ENCODE assay signal across 10 cellular contexts in the genomic region with DNA sequence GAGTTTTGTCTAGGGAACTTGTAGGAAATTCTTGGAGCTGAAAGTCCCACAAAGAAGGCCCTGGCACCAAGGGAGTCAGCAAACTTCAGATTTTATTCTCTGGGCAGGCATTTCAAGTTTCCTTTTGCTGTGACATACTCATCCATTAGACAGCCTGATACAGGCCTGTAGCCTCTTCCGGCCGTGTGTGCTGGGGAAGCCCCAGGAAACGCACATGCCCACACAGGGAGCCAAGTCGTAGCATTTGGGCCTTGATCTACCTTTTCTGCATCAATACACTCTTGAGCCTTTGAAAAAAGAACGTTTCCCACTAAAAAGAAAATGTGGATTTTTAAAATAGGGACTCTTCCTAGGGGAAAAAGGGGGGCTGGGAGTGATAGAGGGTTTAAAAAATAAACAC. TPM values are rescaled to one million over a fixed set of nuclear protein-coding genes. Genes with fewer than 3 reads are reported as not detected.
DNase-seq lines count a peak whose midpoint lies in the region; ATAC-seq and TF ChIP-seq lines count a peak whose summit lies in the region.
"Had no signal": no experiment of that assay in that cellular context is flagged by ENCODE, and none has a peak within 500 bp of the region (broad histone marks: within the 10 kb centered on the region; RNA-seq: fewer than 3 reads in every experiment).

No MANE protein-coding gene starts in this region.

- intact Hi-C loops in activated B cell treated with CpG ODN at 0.5 μM for 24 hours (cut with micrococcal nuclease) = loop anchor here (1.0 to 2.0 kb wide), 2 partner anchors 18 to 24 kb away; no protein-coding TSS in a partner anchor
- intact Hi-C loops in colonic mucosa (cut with DNase I) = no loop called here

- H3K9me3 Mint-ChIP-seq in activated B cell treated with CpG ODN at 0.5 μM for 24 hours = no peaks in the 10 kb centered on the region
- H3K9me3 Mint-ChIP-seq in memory B cell = no peaks in the 10 kb centered on the region
- H3K9me3 Mint-ChIP-seq: neural crest cell had no signal

- CTCF ChIA-PET in activated B cell treated with CpG ODN at 0.5 μM for 24 hours (lab: Charles Lee) = no interaction called here

- H3K27ac ChIP-seq in colonic mucosa (no peak overlapping the region), foreskin keratinocyte (no peak overlapping the region)

- DNase-seq in activated B cell treated with CpG ODN at 0.5 μM for 24 hours = no peak
- peak; percentile 29 to 44 for DNase-seq in memory B cell (ENCODE audit: low spot score in 2 of 2)
- DNase-seq in colonic mucosa = no peak
- no peak for DNase-seq in glomerular visceral epithelial cell (ENCODE audit: extremely low spot score)
- no peak for DNase-seq in foreskin keratinocyte

- TF ChIP-seq CTCF in activated B cell treated with CpG ODN at 0.5 μM for 24 hours (IDR thresholded peaks at IDR 0.05) (no peak), colonic mucosa (IDR thresholded peaks at IDR 0.05) (no peak), foreskin keratinocyte (conservative IDR thresholded peaks at IDR 0.05) (no peak)

- POLR2A ChIA-PET in activated B cell treated with CpG ODN at 0.5 μM for 24 hours (lab: Charles Lee) = interaction anchor here (0.9 kb wide), 1 partner anchor 15 kb away, joined by 3 read pairs; the partner anchor contains the start of gene TIGIT

- H3K4me1 ChIP-seq in colonic mucosa (no peaks in the 10 kb centered on the region), foreskin keratinocyte (no peaks in the 10 kb centered on the region)

- H3K27me3 Mint-ChIP-seq in activated B cell treated with CpG ODN at 0.5 μM for 24 hours = no peaks in the 10 kb centered on the region
- no peaks in the 10 kb centered on the region for H3K27me3 Mint-ChIP-seq in memory B cell

- H3K27ac Mint-ChIP-seq in activated B cell treated with CpG ODN at 0.5 μM for 24 hours = peak overlapping the region; percentile 89
- H3K27ac Mint-ChIP-seq in memory B cell = peak overlapping the region; percentile 94

- H3K9ac ChIP-seq in colonic mucosa (ENCODE audit: low read depth in 2 of 2, low read length in 2 of 2) = no peak overlapping the region

- no peaks in the 10 kb centered on the region for H3K9me3 ChIP-seq in colonic mucosa

- H3K4me3 Mint-ChIP-seq in activated B cell treated with CpG ODN at 0.5 μM for 24 hours = peak overlapping the region; percentile 6
- H3K4me3 Mint-ChIP-seq in memory B cell = peak overlapping the region; percentile 75
- H3K4me3 Mint-ChIP-seq: neural crest cell had no signal

- H3K27me3 ChIP-seq in colonic mucosa (no peaks in the 10 kb centered on the region), foreskin keratinocyte (no peaks in the 10 kb centered on the region)

- H3K4me1 Mint-ChIP-seq in activated B cell treated with CpG ODN at 0.5 μM for 24 hours (peaks cover 51% of the 10 kb centered on the region), memory B cell (peaks cover 44% of the 10 kb centered on the region)
- H3K4me1 Mint-ChIP-seq: neural crest cell had no signal

- ATAC-seq in GM18499 (IDR thresholded peaks at IDR 0.05; ENCODE audit: insufficient read depth, unreplicated experiment) (peak; percentile 49), HG02678 (IDR thresholded peaks at IDR 0.05; ENCODE audit: unreplicated experiment) (peak; percentile 89), activated B cell treated with CpG ODN at 0.5 μM for 24 hours (ENCODE audit: low read depth) (peak; percentile 87), memory B cell (ENCODE audit: low read depth) (peak; percentile 88), SK-N-SH treated with all-trans-retinoic acid at 6 μM for 48 hours (no peak), foreskin keratinocyte (no peak)

- no peaks in the 10 kb centered on the region for H3K36me3 ChIP-seq in colonic mucosa

- peaks cover 3% of the 10 kb centered on the region for H3K36me3 Mint-ChIP-seq in activated B cell treated with CpG ODN at 0.5 μM for 24 hours (ENCODE audit: low read depth)
- peaks cover 5% of the 10 kb centered on the region for H3K36me3 Mint-ChIP-seq in memory B cell

- no peak overlapping the region for H3K4me3 ChIP-seq in colonic mucosa

TF ChIP-seq in SK-N-SH treated with all-trans-retinoic acid at 6 μM for 48 hours, 23 proteins besides CTCF, POLR2A, EP300 and RAD21:
- TF ChIP-seq SNAI2 (CRISPR knock-in tag; IDR thresholded peaks at IDR 0.05) (no peak), TOX (CRISPR knock-in tag; IDR thresholded peaks at IDR 0.05; ENCODE audit: borderline replicate concordance) (no peak), TSHZ2 (CRISPR knock-in tag; IDR thresholded peaks at IDR 0.05) (no peak), CSRNP3 (CRISPR knock-in tag; IDR thresholded peaks at IDR 0.05) (no peak), PPARA (CRISPR knock-in tag; IDR thresholded peaks at IDR 0.05; ENCODE audit: borderline replicate concordance) (no peak), ZFP3 (CRISPR knock-in tag; IDR thresholded peaks at IDR 0.05) (no peak), ZC3H10 (CRISPR knock-in tag; IDR thresholded peaks at IDR 0.05) (no peak), ZFP30 (CRISPR knock-in tag; IDR thresholded peaks at IDR 0.05) (no peak), POU6F1 (CRISPR knock-in tag; IDR thresholded peaks at IDR 0.05; ENCODE audit: borderline replicate concordance, low read depth) (no peak), GLIS3 (CRISPR knock-in tag; IDR thresholded peaks at IDR 0.05) (no peak), CSDC2 (CRISPR knock-in tag; IDR thresholded peaks at IDR 0.05) (no peak), TCF4 (CRISPR knock-in tag; IDR thresholded peaks at IDR 0.05; ENCODE audit: borderline replicate concordance) (no peak), OSR1 (CRISPR knock-in tag; IDR thresholded peaks at IDR 0.05) (no peak), ZNF8 (CRISPR knock-in tag; IDR thresholded peaks at IDR 0.05) (no peak), CREB5 (CRISPR knock-in tag; IDR thresholded peaks at IDR 0.05; ENCODE audit: low read depth) (no peak), ARNTL (CRISPR knock-in tag; IDR thresholded peaks at IDR 0.05; ENCODE audit: borderline replicate concordance, low read depth) (no peak), ZNF70 (CRISPR knock-in tag; IDR thresholded peaks at IDR 0.05) (no peak)

RNA-seq across cellular contexts. Expression of gene TIGIT, which starts 15.0 kb away (rescaled TPM):
- 3.3 and 6.8 TPM in 2 replicates for total RNA-seq in activated B cell treated with CpG ODN at 0.5 μM for 24 hours
- total RNA-seq in colonic mucosa = under 1 TPM; 0.37 to 0.40 TPM
- not detected in 2 replicates for total RNA-seq in foreskin keratinocyte
- polyA plus RNA-seq in foreskin keratinocyte = not detected in 2 replicates
- total RNA-seq: NCI-H460, neural crest cell had no signal

Comparison
In these comparisons a context has a peak if more than half of its experiments do, and no peak if none do; other contexts are left out.
1. ATAC-seq: peak in GM18499 (single experiment), HG02678 (single experiment), activated B cell treated with CpG ODN at 0.5 μM for 24 hours (single experiment) and memory B cell (single experiment); none in SK-N-SH treated with all-trans-retinoic acid at 6 μM for 48 hours (single experiment) and foreskin keratinocyte (single experiment).
2. DNase-seq: peak in memory B cell (2 of 2); none in activated B cell treated with CpG ODN at 0.5 μM for 24 hours (single experiment), colonic mucosa (single experiment), glomerular visceral epithelial cell (single experiment) and foreskin keratinocyte (0 of 2).